ENCODE assay signal across 1 cellular context in the genomic region with DNA sequence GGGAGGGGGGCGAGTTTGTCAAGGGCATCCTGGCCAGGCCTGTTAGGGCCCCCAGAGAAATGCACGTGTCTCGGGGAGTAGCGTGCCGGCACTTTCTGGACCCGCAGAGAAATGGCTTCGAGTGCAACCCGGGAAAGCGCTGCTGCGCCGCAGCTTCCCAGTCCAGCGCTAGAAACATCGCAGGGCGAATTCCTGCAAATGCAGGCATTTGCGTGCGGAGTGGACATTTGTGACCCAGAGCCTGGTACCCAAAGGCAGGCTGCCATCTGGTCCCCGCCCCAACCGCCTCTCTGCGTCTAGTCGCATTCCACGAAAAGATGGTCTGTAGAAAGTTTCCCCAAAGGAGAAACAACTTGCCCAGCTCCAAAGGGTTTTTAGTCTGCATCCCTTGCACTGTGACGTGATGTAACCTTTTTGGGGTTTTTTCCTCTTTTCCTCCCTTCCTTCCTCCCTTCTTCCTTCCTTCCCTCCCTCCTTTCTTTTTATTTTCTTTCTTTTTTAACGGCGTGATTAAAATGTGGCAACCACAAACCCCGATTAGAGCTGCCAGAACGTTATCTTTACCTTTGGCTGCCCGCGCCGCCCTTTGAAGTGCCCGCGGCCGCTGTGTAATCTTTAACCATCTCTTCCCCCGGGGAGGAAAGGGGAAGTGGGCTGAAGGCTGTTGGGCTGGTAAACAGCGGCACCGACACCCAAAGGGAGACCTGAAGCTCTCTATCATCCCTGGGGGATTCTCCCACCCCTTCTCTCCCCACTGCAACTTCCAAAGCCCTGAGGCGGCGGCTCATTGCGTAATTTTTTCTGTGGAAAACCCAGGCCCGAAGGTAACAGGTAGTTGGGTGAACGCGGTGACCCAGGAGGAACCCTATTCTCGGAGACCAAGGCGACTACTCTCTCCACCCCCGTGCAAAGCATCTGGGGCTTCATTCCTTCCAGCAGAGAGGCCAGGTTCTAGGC.
TF ChIP-seq lines count a peak whose summit lies in the region.

No MANE protein-coding gene starts in this region.

TF ChIP-seq in HepG2, 621 proteins besides CTCF, POLR2A, EP300 and RAD21 (continued from another document and continues in another):
- TF ChIP-seq ATAD3A (CRISPR knock-in tag; IDR thresholded peaks at IDR 0.05) (no peak), TRAFD1 (CRISPR knock-in tag; IDR thresholded peaks at IDR 0.05; ENCODE audit: borderline replicate concordance) (no peak; the same call in 1 of the 2 replicates), ZNF652 (CRISPR knock-in tag; IDR thresholded peaks at IDR 0.05; ENCODE audit: borderline replicate concordance, low read depth) (peak; percentile 89), BORCS8-MEF2B (CRISPR knock-in tag; IDR thresholded peaks at IDR 0.05) (no peak), ETV6 (CRISPR knock-in tag; conservative IDR thresholded peaks at IDR 0.05) (peak; percentile 92), SRSF4 (IDR thresholded peaks at IDR 0.05; ENCODE audit: low read depth, low read length, poor library complexity, severe bottlenecking) (no peak), ISX (CRISPR knock-in tag; conservative IDR thresholded peaks at IDR 0.05) (no peak), CBX5 (CRISPR knock-in tag; IDR thresholded peaks at IDR 0.05; ENCODE audit: borderline replicate concordance) (peak; percentile 70; the same call in 1 of the 2 replicates), ZNF501 (CRISPR knock-in tag; IDR thresholded peaks at IDR 0.05) (peak; percentile 80), CHD2 (IDR thresholded peaks at IDR 0.05; ENCODE audit: low read depth, low read length) (0 out of 2 replicates have a peak, but pooled peaks have one; percentile 23), MXD1 (CRISPR knock-in tag; IDR thresholded peaks at IDR 0.05) (no peak), ZNF614 (CRISPR knock-in tag; IDR thresholded peaks at IDR 0.05; ENCODE audit: borderline replicate concordance) (peak; percentile 84), ZSCAN30 (CRISPR knock-in tag; IDR thresholded peaks at IDR 0.05) (peak; percentile 81), ZNF670 (CRISPR knock-in tag; IDR thresholded peaks at IDR 0.05; ENCODE audit: borderline replicate concordance) (peak; percentile 95), ZNF263 (CRISPR knock-in tag; IDR thresholded peaks at IDR 0.05) (no peak), FOXP1 (IDR thresholded peaks at IDR 0.05) (no peak), FOXP1 (CRISPR knock-in tag; IDR thresholded peaks at IDR 0.05) (peak; percentile 94), ZNF776 (CRISPR knock-in tag; IDR thresholded peaks at IDR 0.05) (no peak), NCOA5 (CRISPR knock-in tag; IDR thresholded peaks at IDR 0.05) (no peak), ZEB1 (IDR thresholded peaks at IDR 0.05; ENCODE audit: insufficient replicate concordance, low read depth) (peak; percentile 93), ZNF619 (CRISPR knock-in tag; IDR thresholded peaks at IDR 0.05) (no peak), ARHGAP35 (CRISPR knock-in tag; IDR thresholded peaks at IDR 0.05; ENCODE audit: borderline replicate concordance) (no peak), ZNF546 (CRISPR knock-in tag; conservative IDR thresholded peaks at IDR 0.05) (no peak), ZNF382 (CRISPR knock-in tag; IDR thresholded peaks at IDR 0.05; ENCODE audit: borderline replicate concordance) (no peak), NFIB (CRISPR knock-in tag; IDR thresholded peaks at IDR 0.05; ENCODE audit: borderline replicate concordance) (no peak), MZF1 (CRISPR knock-in tag; IDR thresholded peaks at IDR 0.05; ENCODE audit: borderline replicate concordance) (no peak), ZNF383 (CRISPR knock-in tag; IDR thresholded peaks at IDR 0.05; ENCODE audit: borderline replicate concordance) (no peak), GLI4 (CRISPR knock-in tag; IDR thresholded peaks at IDR 0.05; ENCODE audit: borderline replicate concordance) (no peak; the same call in 1 of the 2 replicates), HOXA7 (CRISPR knock-in tag; IDR thresholded peaks at IDR 0.05) (no peak), NR2F2 (IDR thresholded peaks at IDR 0.05; ENCODE audit: borderline replicate concordance, low read depth) (peak; percentile 80), CC2D1A (CRISPR knock-in tag; IDR thresholded peaks at IDR 0.05) (peak; percentile 79; the same call in 1 of the 2 replicates), ZNF362 (CRISPR knock-in tag; IDR thresholded peaks at IDR 0.05; ENCODE audit: borderline replicate concordance) (0 out of 2 replicates have a peak, but pooled peaks have one; percentile 35), ZNF777 (CRISPR knock-in tag; IDR thresholded peaks at IDR 0.05) (peak; percentile 45; the same call in 1 of the 2 replicates), BCL6 (CRISPR knock-in tag; IDR thresholded peaks at IDR 0.05) (peak; percentile 97), ATF1 (CRISPR knock-in tag; IDR thresholded peaks at IDR 0.05) (peak; percentile 73), ZNF598 (CRISPR knock-in tag; IDR thresholded peaks at IDR 0.05; ENCODE audit: borderline replicate concordance) (0 out of 2 replicates have a peak, but pooled peaks have one; percentile 22), ZNF576 (CRISPR knock-in tag; IDR thresholded peaks at IDR 0.05) (no peak), KDM3A (CRISPR knock-in tag; IDR thresholded peaks at IDR 0.05; ENCODE audit: low read depth) (peak; percentile 79), ESRRA (CRISPR knock-in tag; IDR thresholded peaks at IDR 0.05; ENCODE audit: low read depth) (no peak), TBX2 (CRISPR knock-in tag; IDR thresholded peaks at IDR 0.05; ENCODE audit: borderline replicate concordance) (peak; percentile 98), RFX5 (IDR thresholded peaks at IDR 0.05; ENCODE audit: low read depth, low read length) (no peak)
- TF ChIP-seq, protein P1, sequence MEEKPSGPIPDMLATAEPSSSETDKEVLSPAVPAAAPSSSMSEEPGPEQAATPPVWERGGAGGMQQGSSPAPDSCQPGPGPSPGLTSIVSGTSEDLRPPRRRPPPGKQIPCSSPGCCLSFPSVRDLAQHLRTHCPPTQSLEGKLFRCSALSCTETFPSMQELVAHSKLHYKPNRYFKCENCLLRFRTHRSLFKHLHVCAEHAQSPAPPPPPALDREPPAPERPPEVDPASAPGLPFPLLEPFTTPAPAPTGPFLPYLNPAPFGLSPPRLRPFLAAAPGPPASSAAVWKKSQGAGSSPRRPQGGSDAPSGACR (CRISPR knock-in tag; IDR thresholded peaks at IDR 0.05): no peak
- TF ChIP-seq, protein P2, sequence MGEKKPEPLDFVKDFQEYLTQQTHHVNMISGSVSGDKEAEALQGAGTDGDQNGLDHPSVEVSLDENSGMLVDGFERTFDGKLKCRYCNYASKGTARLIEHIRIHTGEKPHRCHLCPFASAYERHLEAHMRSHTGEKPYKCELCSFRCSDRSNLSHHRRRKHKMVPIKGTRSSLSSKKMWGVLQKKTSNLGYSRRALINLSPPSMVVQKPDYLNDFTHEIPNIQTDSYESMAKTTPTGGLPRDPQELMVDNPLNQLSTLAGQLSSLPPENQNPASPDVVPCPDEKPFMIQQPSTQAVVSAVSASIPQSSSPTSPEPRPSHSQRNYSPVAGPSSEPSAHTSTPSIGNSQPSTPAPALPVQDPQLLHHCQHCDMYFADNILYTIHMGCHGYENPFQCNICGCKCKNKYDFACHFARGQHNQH (CRISPR knock-in tag; IDR thresholded peaks at IDR 0.05): peak; percentile 87
- TF ChIP-seq, protein P3, sequence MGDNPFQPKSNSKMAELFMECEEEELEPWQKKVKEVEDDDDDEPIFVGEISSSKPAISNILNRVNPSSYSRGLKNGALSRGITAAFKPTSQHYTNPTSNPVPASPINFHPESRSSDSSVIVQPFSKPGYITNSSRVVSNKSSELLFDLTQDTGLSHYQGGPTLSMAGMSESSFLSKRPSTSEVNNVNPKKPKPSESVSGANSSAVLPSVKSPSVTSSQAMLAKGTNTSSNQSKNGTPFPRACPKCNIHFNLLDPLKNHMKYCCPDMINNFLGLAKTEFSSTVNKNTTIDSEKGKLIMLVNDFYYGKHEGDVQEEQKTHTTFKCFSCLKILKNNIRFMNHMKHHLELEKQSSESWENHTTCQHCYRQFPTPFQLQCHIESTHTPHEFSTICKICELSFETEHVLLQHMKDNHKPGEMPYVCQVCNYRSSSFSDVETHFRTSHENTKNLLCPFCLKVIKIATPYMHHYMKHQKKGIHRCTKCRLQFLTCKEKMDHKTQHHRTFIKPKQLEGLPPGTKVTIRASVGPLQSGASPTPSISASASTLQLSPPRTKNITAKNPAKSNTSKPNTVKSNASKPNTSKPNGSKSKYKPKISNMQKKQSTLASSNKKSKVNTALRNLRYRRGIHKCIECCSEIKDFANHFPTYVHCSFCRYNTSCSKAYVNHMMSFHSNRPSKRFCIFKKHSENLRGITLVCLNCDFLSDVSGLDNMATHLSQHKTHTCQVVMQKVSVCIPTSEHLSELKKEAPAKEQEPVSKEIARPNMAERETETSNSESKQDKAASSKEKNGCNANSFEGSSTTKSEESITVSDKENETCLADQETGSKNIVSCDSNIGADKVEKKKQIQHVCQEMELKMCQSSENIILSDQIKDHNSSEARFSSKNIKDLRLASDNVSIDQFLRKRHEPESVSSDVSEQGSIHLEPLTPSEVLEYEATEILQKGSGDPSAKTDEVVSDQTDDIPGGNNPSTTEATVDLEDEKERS (CRISPR knock-in tag; IDR thresholded peaks at IDR 0.05): no peak
- TF ChIP-seq, protein P4, sequence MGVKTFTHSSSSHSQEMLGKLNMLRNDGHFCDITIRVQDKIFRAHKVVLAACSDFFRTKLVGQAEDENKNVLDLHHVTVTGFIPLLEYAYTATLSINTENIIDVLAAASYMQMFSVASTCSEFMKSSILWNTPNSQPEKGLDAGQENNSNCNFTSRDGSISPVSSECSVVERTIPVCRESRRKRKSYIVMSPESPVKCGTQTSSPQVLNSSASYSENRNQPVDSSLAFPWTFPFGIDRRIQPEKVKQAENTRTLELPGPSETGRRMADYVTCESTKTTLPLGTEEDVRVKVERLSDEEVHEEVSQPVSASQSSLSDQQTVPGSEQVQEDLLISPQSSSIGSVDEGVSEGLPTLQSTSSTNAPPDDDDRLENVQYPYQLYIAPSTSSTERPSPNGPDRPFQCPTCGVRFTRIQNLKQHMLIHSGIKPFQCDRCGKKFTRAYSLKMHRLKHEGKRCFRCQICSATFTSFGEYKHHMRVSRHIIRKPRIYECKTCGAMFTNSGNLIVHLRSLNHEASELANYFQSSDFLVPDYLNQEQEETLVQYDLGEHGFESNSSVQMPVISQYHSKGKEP (CRISPR knock-in tag; IDR thresholded peaks at IDR 0.05): no peak
- TF ChIP-seq, protein P5, sequence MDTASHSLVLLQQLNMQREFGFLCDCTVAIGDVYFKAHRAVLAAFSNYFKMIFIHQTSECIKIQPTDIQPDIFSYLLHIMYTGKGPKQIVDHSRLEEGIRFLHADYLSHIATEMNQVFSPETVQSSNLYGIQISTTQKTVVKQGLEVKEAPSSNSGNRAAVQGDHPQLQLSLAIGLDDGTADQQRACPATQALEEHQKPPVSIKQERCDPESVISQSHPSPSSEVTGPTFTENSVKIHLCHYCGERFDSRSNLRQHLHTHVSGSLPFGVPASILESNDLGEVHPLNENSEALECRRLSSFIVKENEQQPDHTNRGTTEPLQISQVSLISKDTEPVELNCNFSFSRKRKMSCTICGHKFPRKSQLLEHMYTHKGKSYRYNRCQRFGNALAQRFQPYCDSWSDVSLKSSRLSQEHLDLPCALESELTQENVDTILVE (CRISPR knock-in tag; IDR thresholded peaks at IDR 0.05): peak; percentile 58; the same call in 1 of the 2 replicates
- TF ChIP-seq, protein P6, sequence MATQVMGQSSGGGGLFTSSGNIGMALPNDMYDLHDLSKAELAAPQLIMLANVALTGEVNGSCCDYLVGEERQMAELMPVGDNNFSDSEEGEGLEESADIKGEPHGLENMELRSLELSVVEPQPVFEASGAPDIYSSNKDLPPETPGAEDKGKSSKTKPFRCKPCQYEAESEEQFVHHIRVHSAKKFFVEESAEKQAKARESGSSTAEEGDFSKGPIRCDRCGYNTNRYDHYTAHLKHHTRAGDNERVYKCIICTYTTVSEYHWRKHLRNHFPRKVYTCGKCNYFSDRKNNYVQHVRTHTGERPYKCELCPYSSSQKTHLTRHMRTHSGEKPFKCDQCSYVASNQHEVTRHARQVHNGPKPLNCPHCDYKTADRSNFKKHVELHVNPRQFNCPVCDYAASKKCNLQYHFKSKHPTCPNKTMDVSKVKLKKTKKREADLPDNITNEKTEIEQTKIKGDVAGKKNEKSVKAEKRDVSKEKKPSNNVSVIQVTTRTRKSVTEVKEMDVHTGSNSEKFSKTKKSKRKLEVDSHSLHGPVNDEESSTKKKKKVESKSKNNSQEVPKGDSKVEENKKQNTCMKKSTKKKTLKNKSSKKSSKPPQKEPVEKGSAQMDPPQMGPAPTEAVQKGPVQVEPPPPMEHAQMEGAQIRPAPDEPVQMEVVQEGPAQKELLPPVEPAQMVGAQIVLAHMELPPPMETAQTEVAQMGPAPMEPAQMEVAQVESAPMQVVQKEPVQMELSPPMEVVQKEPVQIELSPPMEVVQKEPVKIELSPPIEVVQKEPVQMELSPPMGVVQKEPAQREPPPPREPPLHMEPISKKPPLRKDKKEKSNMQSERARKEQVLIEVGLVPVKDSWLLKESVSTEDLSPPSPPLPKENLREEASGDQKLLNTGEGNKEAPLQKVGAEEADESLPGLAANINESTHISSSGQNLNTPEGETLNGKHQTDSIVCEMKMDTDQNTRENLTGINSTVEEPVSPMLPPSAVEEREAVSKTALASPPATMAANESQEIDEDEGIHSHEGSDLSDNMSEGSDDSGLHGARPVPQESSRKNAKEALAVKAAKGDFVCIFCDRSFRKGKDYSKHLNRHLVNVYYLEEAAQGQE (IDR thresholded peaks at IDR 0.05; ENCODE audit: borderline replicate concordance in 1 of 2, low read depth in 1 of 2, low read length in 2 of 2): peak in 1 of 2 experiments; percentile 64; a peak in 2 of 4 replicates
